ENCODE assay signal across 22 cellular contexts in genomic region chr10:24009736-24010135, GRCh38.
"Had no signal": no experiment of that assay in that cellular context is flagged by ENCODE, and none has a peak within 500 bp of the region (broad histone marks: within the 10 kb centered on the region; RNA-seq: fewer than 3 reads in every experiment).

No MANE protein-coding gene starts in this region.

- H3K4me1 Mint-ChIP-seq: central memory CD8-positive, alpha-beta T cell; immature natural killer cell; natural killer cell had no signal

- H3K9me3 ChIP-seq: esophagus muscularis mucosa, gastroesophageal sphincter, mucosa of descending colon, stomach, thoracic aorta, transverse colon had no signal

- ATAC-seq: gastroesophageal sphincter, mucosa of descending colon, natural killer cell, sciatic nerve had no signal

- H3K4me3 Mint-ChIP-seq: central memory CD8-positive, alpha-beta T cell; immature natural killer cell; natural killer cell had no signal

- H3K36me3 Mint-ChIP-seq: immature natural killer cell, natural killer cell had no signal

- H3K27me3 ChIP-seq: esophagus muscularis mucosa, gastroesophageal sphincter, stomach, transverse colon had no signal

- H3K27ac ChIP-seq: dorsolateral prefrontal cortex, epithelial cell of prostate, esophagus muscularis mucosa, gastroesophageal sphincter, stomach, thoracic aorta, transverse colon had no signal

- DNase-seq: cortex of kidney; dorsolateral prefrontal cortex; effector memory CD4-positive, alpha-beta T cell; glutamatergic neuron; immature natural killer cell; mesendoderm; mucosa of descending colon; natural killer cell; stimulated activated CD4-positive, alpha-beta T cell treated with anti-CD3 and anti-CD28 coated beads, Interleukin-12 subunit alpha, Interleukin-12 subunit beta, amount 100 ng/mL, for 4 hours; stimulated activated naive CD4-positive, alpha-beta T cell; stomach; substantia nigra; transverse colon had no signal

- H3K27ac Mint-ChIP-seq: immature natural killer cell, natural killer cell had no signal

- H3K4me1 ChIP-seq: transverse colon had no signal

- H3K36me3 ChIP-seq: esophagus muscularis mucosa, gastroesophageal sphincter, stomach, thoracic aorta, transverse colon had no signal

- H3K4me3 ChIP-seq: dorsolateral prefrontal cortex, esophagus muscularis mucosa, gastroesophageal sphincter, mucosa of descending colon, skin epidermis, stomach, thoracic aorta, transverse colon had no signal

- FAIRE-seq: endometrium, keratinocyte had no signal

- H3K27me3 Mint-ChIP-seq: central memory CD8-positive, alpha-beta T cell had no signal
